8 cellular contexts compared by ENCODE assay signal in the genomic region with DNA sequence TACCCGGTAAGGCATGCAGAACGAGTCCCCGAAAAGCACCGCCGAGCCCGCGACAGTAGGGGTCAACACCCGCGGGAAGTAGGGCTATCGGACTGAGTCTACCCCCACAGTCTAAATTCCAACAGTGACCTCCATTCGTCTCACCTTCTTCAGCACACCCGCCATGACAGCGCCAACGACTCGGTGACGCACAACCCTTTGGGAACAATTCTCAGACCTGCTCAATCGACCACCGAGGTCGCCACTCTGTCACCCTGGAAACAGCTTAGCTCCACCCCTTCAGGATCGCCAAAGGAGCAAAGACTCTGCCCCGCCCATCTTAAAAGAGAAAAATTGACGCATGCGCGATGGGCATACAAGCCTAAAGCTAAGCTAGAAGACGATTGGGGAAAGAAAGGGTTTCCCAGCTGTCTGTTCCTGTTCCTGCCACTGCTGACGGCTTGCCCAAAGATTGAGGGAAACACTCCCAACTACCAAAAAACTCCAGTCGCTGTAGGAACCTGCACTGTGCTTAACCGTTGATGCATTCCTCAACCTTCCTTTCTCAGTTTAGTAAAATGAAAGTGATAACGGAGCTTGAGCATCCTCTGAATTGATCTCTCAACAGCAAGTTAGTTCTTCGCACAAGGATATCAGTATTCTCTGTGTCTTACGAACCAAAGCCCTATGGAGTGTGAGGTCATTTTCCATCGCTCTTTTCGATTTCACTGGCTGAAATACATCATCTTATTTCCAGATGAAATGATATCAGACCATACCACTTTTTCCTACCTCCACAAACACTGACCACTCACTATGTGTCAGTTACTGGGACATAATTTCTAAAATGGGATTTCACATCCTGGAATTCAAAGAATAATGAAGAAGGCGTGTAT. TPM values are rescaled to one million over a fixed set of nuclear protein-coding genes. Genes with fewer than 3 reads are reported as not detected.
DNase-seq lines count a peak whose midpoint lies in the region; ATAC-seq and TF ChIP-seq lines count a peak whose summit lies in the region.

A gene (minus strand): TSS at position 188 of the 875 bp plus-strand sequence. CDS start 23 bp downstream, at position 165.

- TF ChIP-seq POLR2A in Raji (IDR thresholded peaks at IDR 0.05; ENCODE audit: insufficient read depth, low read depth, low read length): peak; percentile 89

- H3K79me2 ChIP-seq in H9 (ENCODE audit: insufficient read depth, low read length): peaks cover 3% of the 10 kb centered on the region; the same call in 1 of the 2 replicates

- no peaks in the 10 kb centered on the region for H3K27me3 Mint-ChIP-seq in H9 (ENCODE audit: low read depth)
- peaks cover 0 to 7% of the 10 kb centered on the region in 2 donors for H3K27me3 Mint-ChIP-seq in natural killer cell (ENCODE audit: low read depth in 2 of 2)

- H3K18ac ChIP-seq in H9 (ENCODE audit: insufficient read length, low read depth, low read length): peak within 1 kb of the TSS; percentile 55

- ATAC-seq in natural killer cell: peak; percentile 97 to 100 (median 99)

- H3K9me3 Mint-ChIP-seq in H9: no peaks in the 10 kb centered on the region
- H3K9me3 Mint-ChIP-seq in natural killer cell: no peaks in the 10 kb centered on the region

- no peak within 1 kb of the TSS for H3K27ac Mint-ChIP-seq in H9
- H3K27ac Mint-ChIP-seq in natural killer cell: no peak within 1 kb of the TSS

- no peak for TF ChIP-seq CTCF in H9 (conservative IDR thresholded peaks at IDR 0.05)
- no peak for TF ChIP-seq CTCF in fibroblast of pulmonary artery (IDR thresholded peaks at IDR 0.05; ENCODE audit: low read length, missing control alignments)
- no peak for TF ChIP-seq CTCF in natural killer cell (IDR thresholded peaks at IDR 0.05)

- H4K20me1 ChIP-seq in H9 (ENCODE audit: control insufficient read depth, insufficient read depth, insufficient read length): no peaks in the 10 kb centered on the region

- H3K79me1 ChIP-seq in H9 (ENCODE audit: insufficient read depth, low read depth, low read length, poor library complexity, severe bottlenecking): no peaks in the 10 kb centered on the region

- H3K27me3 ChIP-seq in H9 (ENCODE audit: insufficient read depth, low read length): no peaks in the 10 kb centered on the region

- H2BK20ac ChIP-seq in H9 (ENCODE audit: low read depth, low read length, poor library complexity, severe bottlenecking): no peak within 1 kb of the TSS

- H2BK5ac ChIP-seq in H9 (ENCODE audit: insufficient read length, low read length): no peak within 1 kb of the TSS

- peak within 1 kb of the TSS; percentile 50 for H3K27ac ChIP-seq in H9 (ENCODE audit: insufficient read length, low read depth, low read length)

- peak; percentile 98 for DNase-seq in H9
- DNase-seq in M059J (ENCODE audit: low read depth): peak; percentile 99
- DNase-seq in activated T-helper 9 cell treated with anti-CD3 and anti-CD28 coated beads, Interleukin-2, amount 50 U/mL, for 16 hours (ENCODE audit: low read depth): peak; percentile 91
- peak; percentile 100 for DNase-seq in fibroblast of pulmonary artery (ENCODE audit: low read depth)
- peak; percentile 88 for DNase-seq in natural killer cell
- DNase-seq in stimulated activated naive CD4-positive, alpha-beta T cell treated with Interleukin-2 at 50 U/mL for 16 hours (lab: John Stamatoyannopoulos, UW): peak; percentile 97

- H3K4me1 Mint-ChIP-seq in H9 (no peaks in the 10 kb centered on the region; a peak in 1 of 4 replicates), natural killer cell (peaks cover 0 to 10% of the 10 kb centered on the region in 2 donors)

- H3K9ac ChIP-seq in ES-I3 (ENCODE audit: low read depth, low read length) (peak within 1 kb of the TSS; percentile 85), H9 (ENCODE audit: extremely low read depth, insufficient read length, low read length) (peak within 1 kb of the TSS; percentile 75)

- peak within 1 kb of the TSS; percentile 98 for H2AFZ ChIP-seq in H9 (ENCODE audit: low read length)

- peaks cover 6% of the 10 kb centered on the region for H3K23me2 ChIP-seq in H9 (ENCODE audit: insufficient read length, low read depth, low read length, poor library complexity, severe bottlenecking)

- H2BK15ac ChIP-seq in H9 (ENCODE audit: low read depth, low read length): no peak within 1 kb of the TSS

- intact Hi-C loops in natural killer cell (cut with micrococcal nuclease): loop anchor here (1.0 to 2.0 kb wide), 2 partner anchors 24 to 191 kb away; a partner anchor contains a TSS

- no peak within 1 kb of the TSS for H3K4ac ChIP-seq in H9 (ENCODE audit: low read depth, low read length)

- no peaks in the 10 kb centered on the region for H3K9me3 ChIP-seq in ES-I3 (ENCODE audit: control insufficient read depth, insufficient read depth, low read length)
- H3K9me3 ChIP-seq in H9 (ENCODE audit: control insufficient read depth, low read depth, low read length): no peaks in the 10 kb centered on the region

- H3K36me3 ChIP-seq in ES-I3 (ENCODE audit: insufficient read depth, low read length): no peaks in the 10 kb centered on the region; the same call in 1 of the 2 replicates

- H2BK120ac ChIP-seq in H9 (ENCODE audit: low read depth, low read length, poor library complexity, severe bottlenecking): no peak within 1 kb of the TSS

- H2AK5ac ChIP-seq in H9 (ENCODE audit: insufficient read length, low read length): no peak within 1 kb of the TSS

- H3K4me3 ChIP-seq in fibroblast of pulmonary artery (replicated peaks; ENCODE audit: low read depth, low read length): peak within 1 kb of the TSS; percentile 68

- H3K4me3 Mint-ChIP-seq in H9 (no peak within 1 kb of the TSS), natural killer cell (no peak within 1 kb of the TSS)

- H3K36me3 Mint-ChIP-seq in H9 (ENCODE audit: insufficient read depth in 1 of 3, low read depth in 3 of 3) (peaks cover 4 to 6% (median 5%) of the 10 kb centered on the region in 3 experiments; a peak in 6 of 7 replicates), natural killer cell (no peaks in the 10 kb centered on the region)

- H4K91ac ChIP-seq in H9 (ENCODE audit: insufficient read length, low read depth, low read length): no peak within 1 kb of the TSS

- peak within 1 kb of the TSS; percentile 95 for H3K4me2 ChIP-seq in H9 (ENCODE audit: insufficient read depth, insufficient read length, low read length)

- H4K8ac ChIP-seq in H9 (replicated peaks; ENCODE audit: insufficient read length, low read depth, low read length): no peak within 1 kb of the TSS

- H2BK12ac ChIP-seq in H9 (ENCODE audit: insufficient read length, low read depth, low read length): no peak within 1 kb of the TSS

- H3K14ac ChIP-seq in H9 (ENCODE audit: insufficient read depth, low read length): peak within 1 kb of the TSS; percentile 85; the same call in 1 of the 2 replicates

- 100% methylated on average over 1 of the region's 34 CpGs for WGBS in H9 (ENCODE audit: extremely low coverage, insufficient read length, low lambda C conversion rate)

- H3K4me1 ChIP-seq in ES-I3 (ENCODE audit: insufficient read depth, low read length): no peaks in the 10 kb centered on the region
- H3K4me1 ChIP-seq in H9 (ENCODE audit: insufficient read depth, low read length): no peaks in the 10 kb centered on the region

- no peak within 1 kb of the TSS for H3K56ac ChIP-seq in H9 (ENCODE audit: insufficient read length, low read depth, low read length)

- H3T11ph ChIP-seq in H9 (ENCODE audit: low read length): no peak within 1 kb of the TSS

- no peak within 1 kb of the TSS for H4K5ac ChIP-seq in H9 (ENCODE audit: insufficient read length, low read depth, low read length)

- no peak within 1 kb of the TSS for H3K23ac ChIP-seq in H9 (ENCODE audit: insufficient read length, low read depth, low read length)

RNA-seq across cellular contexts. Expression of the gene that starts here (rescaled TPM):
- total RNA-seq in H9 (2021) (69.4 and 76.5 TPM in 2 replicates), natural killer cell (10 to 100 TPM; 46.0 to 51.2 (median 50.4) TPM)
- 64.4 and 81.9 TPM in 2 replicates for total RNA-seq in M059J (2014; rRNA removed; shearing (Covaris generic))

Comparison
In these comparisons a context has a peak if more than half of its experiments do, and no peak if none do; other contexts are left out.
1. Peak in every context shown above with its lines: DNase-seq, ATAC-seq, H3K4me3 ChIP-seq and H3K27ac ChIP-seq.